ENCODE assay signal across 1 cellular context in the genomic region with DNA sequence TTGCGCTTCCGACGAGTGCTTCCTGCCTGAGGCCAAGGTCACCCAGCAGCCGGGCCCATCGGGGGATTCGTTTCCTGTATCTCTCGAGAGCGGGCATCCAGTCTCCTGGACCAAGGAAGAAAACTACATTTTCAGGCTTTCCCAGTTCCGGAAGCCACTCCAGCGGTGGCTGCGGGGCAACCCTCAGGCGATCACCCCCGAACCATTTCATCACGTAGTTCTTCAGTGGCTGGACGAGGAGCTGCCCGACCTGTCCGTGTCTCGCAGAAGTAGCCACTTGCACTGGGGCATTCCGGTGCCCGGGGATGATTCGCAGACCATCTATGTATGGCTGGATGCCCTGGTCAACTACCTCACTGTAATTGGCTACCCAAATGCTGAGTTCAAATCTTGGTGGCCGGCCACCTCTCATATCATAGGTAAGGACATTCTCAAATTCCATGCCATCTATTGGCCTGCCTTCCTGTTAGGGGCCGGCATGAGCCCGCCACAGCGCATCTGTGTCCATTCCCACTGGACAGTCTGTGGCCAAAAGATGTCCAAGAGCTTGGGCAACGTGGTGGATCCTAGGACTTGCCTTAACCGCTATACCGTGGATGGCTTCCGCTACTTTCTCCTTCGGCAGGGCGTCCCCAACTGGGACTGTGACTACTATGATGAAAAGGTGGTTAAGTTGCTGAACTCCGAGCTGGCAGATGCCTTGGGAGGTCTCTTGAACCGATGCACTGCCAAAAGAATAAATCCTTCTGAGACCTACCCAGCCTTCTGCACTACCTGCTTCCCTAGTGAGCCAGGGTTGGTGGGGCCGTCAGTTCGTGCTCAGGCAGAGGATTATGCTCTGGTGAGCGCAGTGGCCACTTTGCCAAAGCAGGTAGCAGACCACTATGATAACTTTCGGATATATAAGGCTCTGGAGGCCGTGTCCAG.
A peak's percentile ranks its signal among the peaks of the same experiment; 100 is the strongest.
TF ChIP-seq lines count a peak whose summit lies in the region.

No MANE protein-coding gene starts in this region.

TF ChIP-seq in HepG2, 621 proteins besides CTCF, POLR2A, EP300 and RAD21 (continued from another document):
- TF ChIP-seq, protein P1, sequence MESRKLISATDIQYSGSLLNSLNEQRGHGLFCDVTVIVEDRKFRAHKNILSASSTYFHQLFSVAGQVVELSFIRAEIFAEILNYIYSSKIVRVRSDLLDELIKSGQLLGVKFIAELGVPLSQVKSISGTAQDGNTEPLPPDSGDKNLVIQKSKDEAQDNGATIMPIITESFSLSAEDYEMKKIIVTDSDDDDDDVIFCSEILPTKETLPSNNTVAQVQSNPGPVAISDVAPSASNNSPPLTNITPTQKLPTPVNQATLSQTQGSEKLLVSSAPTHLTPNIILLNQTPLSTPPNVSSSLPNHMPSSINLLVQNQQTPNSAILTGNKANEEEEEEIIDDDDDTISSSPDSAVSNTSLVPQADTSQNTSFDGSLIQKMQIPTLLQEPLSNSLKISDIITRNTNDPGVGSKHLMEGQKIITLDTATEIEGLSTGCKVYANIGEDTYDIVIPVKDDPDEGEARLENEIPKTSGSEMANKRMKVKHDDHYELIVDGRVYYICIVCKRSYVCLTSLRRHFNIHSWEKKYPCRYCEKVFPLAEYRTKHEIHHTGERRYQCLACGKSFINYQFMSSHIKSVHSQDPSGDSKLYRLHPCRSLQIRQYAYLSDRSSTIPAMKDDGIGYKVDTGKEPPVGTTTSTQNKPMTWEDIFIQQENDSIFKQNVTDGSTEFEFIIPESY (CRISPR knock-in tag; IDR thresholded peaks at IDR 0.05), result 0 out of 2 replicates have a peak, but pooled peaks have one; percentile 2
- TF ChIP-seq ZNF501 (CRISPR knock-in tag; IDR thresholded peaks at IDR 0.05) (peak; percentile 1; the same call in 1 of the 2 replicates), PHF5A (CRISPR knock-in tag; IDR thresholded peaks at IDR 0.05; ENCODE audit: low read depth, unreplicated experiment) (no peak), ZNF142 (CRISPR knock-in tag; IDR thresholded peaks at IDR 0.05) (0 out of 2 replicates have a peak, but pooled peaks have one; percentile 46), U2AF2 (IDR thresholded peaks at IDR 0.05; ENCODE audit: low read depth, low read length) (no peak), STAG1 (CRISPR knock-in tag; IDR thresholded peaks at IDR 0.05) (no peak), BORCS8-MEF2B (CRISPR knock-in tag; IDR thresholded peaks at IDR 0.05) (peak; percentile 60; the same call in 1 of the 2 replicates), ZNF430 (CRISPR knock-in tag; IDR thresholded peaks at IDR 0.05) (0 out of 2 replicates have a peak, but pooled peaks have one; percentile 11), MEIS2 (CRISPR knock-in tag; IDR thresholded peaks at IDR 0.05) (peak; percentile 34; the same call in 1 of the 2 replicates), HOXA3 (CRISPR knock-in tag; IDR thresholded peaks at IDR 0.05) (0 out of 2 replicates have a peak, but pooled peaks have one; percentile 17), IRX3 (CRISPR knock-in tag; IDR thresholded peaks at IDR 0.05; ENCODE audit: borderline replicate concordance, low read depth) (peak; percentile 44; the same call in 1 of the 2 replicates)
- TF ChIP-seq, protein P2, sequence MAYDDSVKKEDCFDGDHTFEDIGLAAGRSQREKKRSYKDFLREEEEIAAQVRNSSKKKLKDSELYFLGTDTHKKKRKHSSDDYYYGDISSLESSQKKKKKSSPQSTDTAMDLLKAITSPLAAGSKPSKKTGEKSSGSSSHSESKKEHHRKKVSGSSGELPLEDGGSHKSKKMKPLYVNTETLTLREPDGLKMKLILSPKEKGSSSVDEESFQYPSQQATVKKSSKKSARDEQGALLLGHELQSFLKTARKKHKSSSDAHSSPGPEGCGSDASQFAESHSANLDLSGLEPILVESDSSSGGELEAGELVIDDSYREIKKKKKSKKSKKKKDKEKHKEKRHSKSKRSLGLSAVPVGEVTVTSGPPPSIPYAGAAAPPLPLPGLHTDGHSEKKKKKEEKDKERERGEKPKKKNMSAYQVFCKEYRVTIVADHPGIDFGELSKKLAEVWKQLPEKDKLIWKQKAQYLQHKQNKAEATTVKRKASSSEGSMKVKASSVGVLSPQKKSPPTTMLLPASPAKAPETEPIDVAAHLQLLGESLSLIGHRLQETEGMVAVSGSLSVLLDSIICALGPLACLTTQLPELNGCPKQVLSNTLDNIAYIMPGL (CRISPR knock-in tag; IDR thresholded peaks at IDR 0.05; ENCODE audit: borderline replicate concordance in 1 of 2, low read depth in 1 of 2), result no peak
